7 cellular contexts compared by ENCODE assay signal in genomic region chr3:153190923-153191322, GRCh38.
"Had no signal": no experiment of that assay in that cellular context is flagged by ENCODE, and none has a peak within 500 bp of the region (broad histone marks: within the 10 kb centered on the region; RNA-seq: fewer than 3 reads in every experiment).

No MANE protein-coding gene starts in this region.

- FAIRE-seq: HepG2, HTR-8/SVneo, K562 had no signal

- H3K4me3 ChIP-seq: K562 had no signal

- H3K27ac ChIP-seq: HL-60 had no signal

- ATAC-seq: HepG2, K562 had no signal

- DNase-seq: IMR-90, KBM-7, KG1 had no signal
